ENCODE assay signal across 12 cellular contexts in the genomic region with DNA sequence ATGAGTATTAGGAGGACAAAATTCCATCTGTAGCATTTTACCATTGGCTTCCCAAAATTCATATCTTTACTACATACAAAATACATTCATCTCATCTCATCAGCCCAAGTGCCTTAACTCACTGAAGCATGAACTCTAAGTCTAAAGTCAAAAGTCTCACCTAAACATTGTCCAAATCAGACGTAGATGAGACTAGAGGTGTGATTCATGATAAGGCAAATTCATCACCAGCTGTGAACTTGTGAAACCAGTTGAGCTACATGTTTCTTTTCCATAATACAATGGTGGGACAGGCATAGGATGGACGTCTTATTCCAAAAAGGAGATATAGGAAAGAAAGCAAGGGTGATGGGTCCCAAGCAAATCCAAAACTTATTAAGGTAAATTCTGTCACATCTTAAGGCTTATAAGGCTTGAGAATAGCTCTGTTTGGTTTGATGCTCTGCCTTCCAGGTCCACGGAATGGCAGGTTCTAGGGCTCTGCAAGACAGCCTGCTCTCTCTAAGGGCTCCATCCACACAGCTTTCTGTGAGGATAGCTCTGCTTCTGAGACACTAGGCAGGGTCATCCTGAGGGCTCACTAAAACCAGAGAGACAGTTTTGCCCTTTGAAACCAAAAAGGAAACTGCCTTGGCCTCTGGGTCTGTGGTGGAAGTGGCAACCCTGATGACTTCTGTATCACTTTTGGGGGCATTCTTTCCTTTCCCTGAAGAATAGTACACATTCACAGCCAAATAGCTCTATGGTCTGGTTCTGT. TPM values are rescaled to one million over a fixed set of nuclear protein-coding genes. Genes with fewer than 3 reads are reported as not detected.
DNase-seq lines count a peak whose midpoint lies in the region; ATAC-seq and TF ChIP-seq lines count a peak whose summit lies in the region.
"Had no signal": no experiment of that assay in that cellular context is flagged by ENCODE, and none has a peak within 500 bp of the region (broad histone marks: within the 10 kb centered on the region; RNA-seq: fewer than 3 reads in every experiment).

No MANE protein-coding gene starts in this region.

- H3K4me3 ChIP-seq in testis: no peak overlapping the region
- H3K4me3 ChIP-seq: dorsolateral prefrontal cortex had no signal

- no peak overlapping the region for H3K4ac ChIP-seq in H9 (ENCODE audit: low read depth, low read length)

- no peak overlapping the region for H3K4me2 ChIP-seq in H9 (ENCODE audit: insufficient read depth, insufficient read length, low read length)

- TF ChIP-seq CTCF in testis (IDR thresholded peaks at IDR 0.05) (no peak), H9 (conservative IDR thresholded peaks at IDR 0.05) (no peak)

- H4K20me1 ChIP-seq in H9 (ENCODE audit: control insufficient read depth, insufficient read depth, insufficient read length): no peaks in the 10 kb centered on the region

- H4K91ac ChIP-seq in H9 (ENCODE audit: insufficient read length, low read depth, low read length): no peak overlapping the region

- H3K79me1 ChIP-seq in H9 (ENCODE audit: insufficient read depth, low read depth, low read length, poor library complexity, severe bottlenecking): no peaks in the 10 kb centered on the region

- H3K4me3 Mint-ChIP-seq in natural killer cell treated with Interleukin-12 subunit alpha and Interleukin-12 subunit beta and Interleukin-15 and Interleukin-18, amount 100 ng/mL, for 72 hours: peak overlapping the region; percentile 12
- no peak overlapping the region for H3K4me3 Mint-ChIP-seq in H9
- H3K4me3 Mint-ChIP-seq: activated naive CD4-positive, alpha-beta T cell treated with anti-CD3 and anti-CD28 coated beads for 36 hours had no signal

- no peak overlapping the region for H4K5ac ChIP-seq in H9 (ENCODE audit: insufficient read length, low read depth, low read length)

- H3T11ph ChIP-seq in H9 (ENCODE audit: low read length): no peak overlapping the region

- no peaks in the 10 kb centered on the region for H3K27me3 Mint-ChIP-seq in natural killer cell treated with Interleukin-12 subunit alpha and Interleukin-12 subunit beta and Interleukin-15 and Interleukin-18, amount 100 ng/mL, for 72 hours
- H3K27me3 Mint-ChIP-seq in H9 (ENCODE audit: low read depth): no peaks in the 10 kb centered on the region
- H3K27me3 Mint-ChIP-seq: progenitor cell of endocrine pancreas had no signal

- no peak overlapping the region for H4K8ac ChIP-seq in H9 (replicated peaks; ENCODE audit: insufficient read length, low read depth, low read length)

- H2BK12ac ChIP-seq in H9 (ENCODE audit: insufficient read length, low read depth, low read length): no peak overlapping the region

- no peaks in the 10 kb centered on the region for H3K23me2 ChIP-seq in H9 (ENCODE audit: insufficient read length, low read depth, low read length, poor library complexity, severe bottlenecking)

- H3K36me3 ChIP-seq in testis (ENCODE audit: low read depth, missing control alignments): no peaks in the 10 kb centered on the region

- no peaks in the 10 kb centered on the region for H3K4me1 ChIP-seq in testis
- no peaks in the 10 kb centered on the region; the same call in 1 of the 2 replicates for H3K4me1 ChIP-seq in H9 (ENCODE audit: insufficient read depth, low read length)

- no peaks in the 10 kb centered on the region for H3K27me3 ChIP-seq in testis
- no peaks in the 10 kb centered on the region for H3K27me3 ChIP-seq in H9 (ENCODE audit: insufficient read depth, low read length)
- H3K27me3 ChIP-seq: dorsolateral prefrontal cortex had no signal

- H2BK20ac ChIP-seq in H9 (ENCODE audit: low read depth, low read length, poor library complexity, severe bottlenecking): no peak overlapping the region

- no peak for TF ChIP-seq POLR2A in testis (IDR thresholded peaks at IDR 0.05)

- no peak overlapping the region for H2BK5ac ChIP-seq in H9 (ENCODE audit: insufficient read length, low read length)

- H3K18ac ChIP-seq in H9 (ENCODE audit: insufficient read length, low read depth, low read length): no peak overlapping the region

- no peak for DNase-seq in natural killer cell treated with Interleukin-12 subunit alpha and Interleukin-12 subunit beta and Interleukin-15 and Interleukin-18, amount 100 ng/mL, for 72 hours (ENCODE audit: low spot score)
- DNase-seq in SHP77 treated with DMSO at 0.1 percent for 48 hours (lab: John Stamatoyannopoulos, UW) (no peak), testis (no peak), H9 (no peak)
- DNase-seq: activated naive CD4-positive, alpha-beta T cell treated with anti-CD3 and anti-CD28 coated beads for 36 hours; dorsolateral prefrontal cortex; NCI-H345; SIG-M5 had no signal

- no peak overlapping the region for H2AK5ac ChIP-seq in H9 (ENCODE audit: insufficient read length, low read length)

- H2BK15ac ChIP-seq in H9 (ENCODE audit: low read depth, low read length): no peak overlapping the region

- H3K27ac Mint-ChIP-seq in natural killer cell treated with Interleukin-12 subunit alpha and Interleukin-12 subunit beta and Interleukin-15 and Interleukin-18, amount 100 ng/mL, for 72 hours: peak overlapping the region; percentile 15 to 86
- no peak overlapping the region for H3K27ac Mint-ChIP-seq in H9
- H3K27ac Mint-ChIP-seq: activated naive CD4-positive, alpha-beta T cell treated with anti-CD3 and anti-CD28 coated beads for 36 hours; progenitor cell of endocrine pancreas had no signal

- ATAC-seq in GM18907 (IDR thresholded peaks at IDR 0.05; ENCODE audit: unreplicated experiment) (peak; percentile 74), GM21825 (IDR thresholded peaks at IDR 0.05; ENCODE audit: unreplicated experiment) (peak; percentile 68), HG03571 (IDR thresholded peaks at IDR 0.05; ENCODE audit: unreplicated experiment) (peak; percentile 54)
- peak; percentile 61 to 69 for ATAC-seq in natural killer cell treated with Interleukin-12 subunit alpha and Interleukin-12 subunit beta and Interleukin-15 and Interleukin-18, amount 100 ng/mL, for 72 hours

- H2AFZ ChIP-seq in H9 (ENCODE audit: low read length): no peak overlapping the region

- no peak overlapping the region for H3K23ac ChIP-seq in H9 (ENCODE audit: insufficient read length, low read depth, low read length)

- H3K79me2 ChIP-seq in H9 (ENCODE audit: insufficient read depth, low read length): no peaks in the 10 kb centered on the region

- H3K14ac ChIP-seq in H9 (ENCODE audit: insufficient read depth, low read length): no peak overlapping the region

- no peaks in the 10 kb centered on the region for H3K9me3 ChIP-seq in testis
- H3K9me3 ChIP-seq in H9 (ENCODE audit: control insufficient read depth, low read depth, low read length): no peaks in the 10 kb centered on the region

- H3K4me1 Mint-ChIP-seq in natural killer cell treated with Interleukin-12 subunit alpha and Interleukin-12 subunit beta and Interleukin-15 and Interleukin-18, amount 100 ng/mL, for 72 hours (ENCODE audit: low read depth in 2 of 2): peaks cover 18 to 24% of the 10 kb centered on the region in 2 donors
- H3K4me1 Mint-ChIP-seq in H9: no peaks in the 10 kb centered on the region

- H2BK120ac ChIP-seq in H9 (ENCODE audit: low read depth, low read length, poor library complexity, severe bottlenecking): no peak overlapping the region

- H3K36me3 Mint-ChIP-seq in natural killer cell treated with Interleukin-12 subunit alpha and Interleukin-12 subunit beta and Interleukin-15 and Interleukin-18, amount 100 ng/mL, for 72 hours: peaks cover 5% of the 10 kb centered on the region
- no peaks in the 10 kb centered on the region for H3K36me3 Mint-ChIP-seq in H9 (ENCODE audit: insufficient read depth in 1 of 3, low read depth in 3 of 3)

- no peak overlapping the region for H3K56ac ChIP-seq in H9 (ENCODE audit: insufficient read length, low read depth, low read length)

- no peak overlapping the region for H3K9ac ChIP-seq in H9 (ENCODE audit: extremely low read depth, insufficient read length, low read length)

- no peaks in the 10 kb centered on the region for H3K9me3 Mint-ChIP-seq in natural killer cell treated with Interleukin-12 subunit alpha and Interleukin-12 subunit beta and Interleukin-15 and Interleukin-18, amount 100 ng/mL, for 72 hours
- H3K9me3 Mint-ChIP-seq in H9: no peaks in the 10 kb centered on the region
- H3K9me3 Mint-ChIP-seq: activated naive CD4-positive, alpha-beta T cell treated with anti-CD3 and anti-CD28 coated beads for 36 hours had no signal

- H3K27ac ChIP-seq in testis: no peak overlapping the region
- no peak overlapping the region for H3K27ac ChIP-seq in H9 (ENCODE audit: insufficient read length, low read depth, low read length)
- H3K27ac ChIP-seq: dorsolateral prefrontal cortex had no signal

- WGBS in testis, 2 donors: 75 to 90% methylated on average over 3 of the region's 3 CpGs
- WGBS in H9 (ENCODE audit: extremely low coverage, insufficient read length, low lambda C conversion rate): no CpG with 5 or more reads among the region's 3 CpGs

- intact Hi-C loops in testis (cut with DNase I; ENCODE audit: low total_unique reads): loop anchor here (10.0 kb wide), 1 partner anchor 84 kb away; no protein-coding TSS in a partner anchor

RNA-seq across cellular contexts. Expression of a gene that starts 9.6 kb away (rescaled TPM):
- 10 to 100 TPM; 26.7 to 30.9 TPM for total RNA-seq in natural killer cell treated with Interleukin-12 subunit alpha and Interleukin-12 subunit beta and Interleukin-15 and Interleukin-18, amount 100 ng/mL, for 72 hours
- 10 to 100 TPM in 1 of 2 donors, 1 to 10 TPM in 1; 8.2 to 12.8 TPM for total RNA-seq in testis
- polyA plus RNA-seq in testis (ENCODE audit: insufficient read depth, low read depth, low replicate concordance): 6.0 TPM
- 0.81 and 1.1 TPM in 2 replicates for total RNA-seq in H9 (2021)

RNA-seq across cellular contexts. Expression of a gene that starts 35.0 kb away (rescaled TPM):
- 1 to 10 TPM; 3.4 to 5.8 TPM for total RNA-seq in natural killer cell treated with Interleukin-12 subunit alpha and Interleukin-12 subunit beta and Interleukin-15 and Interleukin-18, amount 100 ng/mL, for 72 hours
- total RNA-seq in testis: 10 to 100 TPM; 26.1 to 33.1 TPM
- polyA plus RNA-seq in testis (ENCODE audit: insufficient read depth, low read depth, low replicate concordance): 60.9 TPM
- 31.0 and 32.9 TPM in 2 replicates for total RNA-seq in H9 (2021)

Comparison
In these comparisons a context has a peak if more than half of its experiments do, and no peak if none do; other contexts are left out.
1. H3K27ac Mint-ChIP-seq: peak in natural killer cell treated with Interleukin-12 subunit alpha and Interleukin-12 subunit beta and Interleukin-15 and Interleukin-18, amount 100 ng/mL, for 72 hours (2 of 2); none in H9 (0 of 3).
2. Peak in every context shown above with its lines, with median percentiles within 50 percentile points of each other: ATAC-seq.